Comparison of ENCODE assay signal across 12 cellular contexts in the genomic region with DNA sequence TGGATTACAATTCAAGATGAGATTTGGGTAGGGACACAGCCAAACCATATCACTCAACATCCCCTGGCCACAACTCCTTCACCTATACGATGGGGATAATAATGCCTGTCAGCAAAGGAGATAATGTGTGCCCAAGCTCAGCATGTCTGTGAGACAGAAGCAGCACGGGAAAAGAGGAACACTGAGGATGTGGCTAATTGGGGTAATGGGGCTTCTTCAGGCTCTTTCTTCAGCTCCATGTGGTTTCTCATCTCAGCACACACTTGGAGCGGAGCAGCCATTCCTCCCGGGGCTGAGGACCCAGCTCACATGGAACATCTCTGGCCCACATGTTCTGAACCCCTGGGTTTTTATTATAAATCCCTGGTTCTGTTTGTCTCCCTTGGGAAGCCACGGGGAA.
DNase-seq lines count a peak whose midpoint lies in the region; ATAC-seq and TF ChIP-seq lines count a peak whose summit lies in the region.
"Had no signal": no experiment of that assay in that cellular context is flagged by ENCODE, and none has a peak within 500 bp of the region (broad histone marks: within the 10 kb centered on the region; RNA-seq: fewer than 3 reads in every experiment).

No MANE protein-coding gene starts in this region.

- H3K9me3 Mint-ChIP-seq in activated naive CD4-positive, alpha-beta T cell treated with anti-CD3 and anti-CD28 coated beads, Interleukin-2, amount 50 U/mL, for 24 hours = peaks cover 8% of the 10 kb centered on the region
- H3K9me3 Mint-ChIP-seq in activated naive CD8-positive, alpha-beta T cell treated with anti-CD3 and anti-CD28 coated beads, Interleukin-2, amount 50 U/mL, for 24 hours = peaks cover 13% of the 10 kb centered on the region

- H3K4me3 ChIP-seq in lower lobe of right lung (no peak overlapping the region), tibial artery (no peak overlapping the region)

- H3K4me3 Mint-ChIP-seq in activated naive CD4-positive, alpha-beta T cell treated with anti-CD3 and anti-CD28 coated beads, Interleukin-2, amount 50 U/mL, for 24 hours = no peak overlapping the region
- no peak overlapping the region for H3K4me3 Mint-ChIP-seq in activated naive CD8-positive, alpha-beta T cell treated with anti-CD3 and anti-CD28 coated beads, Interleukin-2, amount 50 U/mL, for 24 hours

- H3K9me3 ChIP-seq in lower lobe of right lung (peaks cover 9% of the 10 kb centered on the region), tibial artery (peaks cover 0 to 7% (median 0%) of the 10 kb centered on the region in 3 donors)
- H3K9me3 ChIP-seq: BE2C had no signal

- H3K4me1 ChIP-seq in lower lobe of right lung (peaks cover 72% of the 10 kb centered on the region), tibial artery (peaks cover 0 to 40% (median 32%) of the 10 kb centered on the region in 4 donors)
- H3K4me1 ChIP-seq: BE2C, parathyroid adenoma had no signal

- TF ChIP-seq CTCF in lower lobe of right lung (IDR thresholded peaks at IDR 0.05) (no peak), tibial artery (IDR thresholded peaks at IDR 0.05) (no peak)

- no peak for DNase-seq in activated naive CD4-positive, alpha-beta T cell treated with Interleukin-2 at 50 U/mL for 16 hours
- no peak for DNase-seq in activated naive CD8-positive, alpha-beta T cell treated with anti-CD3 and anti-CD28 coated beads, Interleukin-2, amount 50 U/mL, for 24 hours
- DNase-seq in lower lobe of right lung (no peak), tibial artery (no peak), NCI-H1930 (lab: John Stamatoyannopoulos, UW) (no peak), GF-D8 (lab: John Stamatoyannopoulos, UW) (no peak)
- DNase-seq: BE2C, GDM1 had no signal

- peak overlapping the region; percentile 92 for H3K27ac Mint-ChIP-seq in activated naive CD4-positive, alpha-beta T cell treated with anti-CD3 and anti-CD28 coated beads, Interleukin-2, amount 50 U/mL, for 24 hours
- H3K27ac Mint-ChIP-seq in activated naive CD8-positive, alpha-beta T cell treated with anti-CD3 and anti-CD28 coated beads, Interleukin-2, amount 50 U/mL, for 24 hours = peak overlapping the region; percentile 82

- no peaks in the 10 kb centered on the region for H3K36me3 ChIP-seq in lower lobe of right lung
- no peaks in the 10 kb centered on the region for H3K36me3 ChIP-seq in tibial artery
- H3K36me3 ChIP-seq: BE2C had no signal

- H3K27me3 Mint-ChIP-seq in activated naive CD4-positive, alpha-beta T cell treated with anti-CD3 and anti-CD28 coated beads, Interleukin-2, amount 50 U/mL, for 24 hours = no peaks in the 10 kb centered on the region
- H3K27me3 Mint-ChIP-seq in activated naive CD8-positive, alpha-beta T cell treated with anti-CD3 and anti-CD28 coated beads, Interleukin-2, amount 50 U/mL, for 24 hours = no peaks in the 10 kb centered on the region

- no peaks in the 10 kb centered on the region for H3K27me3 ChIP-seq in lower lobe of right lung (ENCODE audit: low read depth)
- H3K27me3 ChIP-seq in tibial artery = no peaks in the 10 kb centered on the region
- H3K27me3 ChIP-seq: BE2C had no signal

- ATAC-seq in activated naive CD8-positive, alpha-beta T cell treated with anti-CD3 and anti-CD28 coated beads, Interleukin-2, amount 50 U/mL, for 24 hours = no peak
- ATAC-seq in lower lobe of right lung (no peak), HG03196 (IDR thresholded peaks at IDR 0.05; ENCODE audit: unreplicated experiment) (no peak)

- peak overlapping the region; percentile 77 for H3K27ac ChIP-seq in lower lobe of right lung
- H3K27ac ChIP-seq in tibial artery = peak overlapping the region; percentile 69 to 80
- H3K27ac ChIP-seq: parathyroid adenoma, VCaP had no signal

- intact Hi-C loops in lower lobe of right lung (cut with DNase I) (no loop called here), tibial artery (cut with DNase I; ENCODE audit: low total_unique reads) (loop anchor here (10.0 kb wide), 1 partner anchor 136 kb away; a partner anchor contains a TSS)

- H3K36me3 Mint-ChIP-seq in activated naive CD4-positive, alpha-beta T cell treated with anti-CD3 and anti-CD28 coated beads, Interleukin-2, amount 50 U/mL, for 24 hours = peaks cover 5% of the 10 kb centered on the region
- H3K36me3 Mint-ChIP-seq in activated naive CD8-positive, alpha-beta T cell treated with anti-CD3 and anti-CD28 coated beads, Interleukin-2, amount 50 U/mL, for 24 hours (ENCODE audit: low read depth) = peaks cover 13% of the 10 kb centered on the region

- H3K4me1 Mint-ChIP-seq in activated naive CD4-positive, alpha-beta T cell treated with anti-CD3 and anti-CD28 coated beads, Interleukin-2, amount 50 U/mL, for 24 hours = peaks cover 63% of the 10 kb centered on the region
- H3K4me1 Mint-ChIP-seq in activated naive CD8-positive, alpha-beta T cell treated with anti-CD3 and anti-CD28 coated beads, Interleukin-2, amount 50 U/mL, for 24 hours = peaks cover 85% of the 10 kb centered on the region
